ENCODE assay signal across 17 cellular contexts in genomic region chrX:155144926-155145325, GRCh38.
DNase-seq lines count a peak whose midpoint lies in the region; ATAC-seq, FAIRE-seq and TF ChIP-seq lines count a peak whose summit lies in the region.
"Had no signal": no experiment of that assay in that cellular context is flagged by ENCODE, and none has a peak within 500 bp of the region (broad histone marks: within the 10 kb centered on the region; RNA-seq: fewer than 3 reads in every experiment).

No MANE protein-coding gene starts in this region.

- WGBS in A549 (ENCODE audit: missing lambda C conversion rate) = 28% methylated on average over 4 of the region's 4 CpGs
- WGBS in K562 (ENCODE audit: insufficient coverage, low coverage, missing lambda C conversion rate) = 25% methylated on average over 4 of the region's 4 CpGs

- H3K27me3 ChIP-seq in KMS-11 (ENCODE audit: insufficient read depth, low read depth) = no peaks in the 10 kb centered on the region
- no peaks in the 10 kb centered on the region for H3K27me3 ChIP-seq in K562 (ENCODE audit: control insufficient read depth in 2 of 2, insufficient read depth in 2 of 2, low read length in 2 of 2)
- H3K27me3 ChIP-seq in foreskin keratinocyte = no peaks in the 10 kb centered on the region
- H3K27me3 ChIP-seq: BE2C had no signal

- H3K4me2 ChIP-seq in A549 (no peak overlapping the region), KMS-11 (peak overlapping the region; percentile 60; the same call in 1 of the 2 replicates), K562 (ENCODE audit: insufficient read depth, low read length) (no peak overlapping the region)

- no peak for TF ChIP-seq CTCF in A549 (IDR thresholded peaks at IDR 0.05)
- TF ChIP-seq CTCF in KMS-11 (conservative IDR thresholded peaks at IDR 0.05; ENCODE audit: low read depth, low read length) = no peak
- no peak for TF ChIP-seq CTCF in K562 (IDR thresholded peaks at IDR 0.05 in 2 of 3, conservative IDR thresholded peaks at IDR 0.05 in 1 of 3; ENCODE audit: insufficient read depth in 2 of 3, low read depth in 1 of 3, low read length in 3 of 3)
- no peak for TF ChIP-seq CTCF in foreskin keratinocyte (conservative IDR thresholded peaks at IDR 0.05)

- H3K36me3 ChIP-seq in KMS-11 (ENCODE audit: insufficient read depth) (no peaks in the 10 kb centered on the region), K562 (ENCODE audit: control insufficient read depth, insufficient read depth, low read length) (no peaks in the 10 kb centered on the region)
- H3K36me3 ChIP-seq: BE2C, HAP-1 had no signal

- H4K20me1 ChIP-seq in KMS-11 (ENCODE audit: insufficient read depth) (no peaks in the 10 kb centered on the region), K562 (replicated peaks; ENCODE audit: control insufficient read depth, insufficient read depth, low read length) (no peaks in the 10 kb centered on the region)

- H2AFZ ChIP-seq in KMS-11 (ENCODE audit: low read depth) (no peak overlapping the region), K562 (ENCODE audit: low read depth, low read length) (0 out of 2 replicates have a peak overlapping the region, but pooled peaks have one; percentile 20)
- H2AFZ ChIP-seq: GM23248 had no signal

- TF ChIP-seq EP300 in A549 (IDR thresholded peaks at IDR 0.05) (no peak), K562 (IDR thresholded peaks at IDR 0.05; ENCODE audit: low read length) (no peak)

- H3K27ac ChIP-seq in A549 (no peak overlapping the region), KMS-11 (no peak overlapping the region), K562 (ENCODE audit: extremely low read depth, low read depth, low read length) (no peak overlapping the region), foreskin keratinocyte (no peak overlapping the region)
- H3K27ac ChIP-seq: GM23248 had no signal

- CTCF ChIA-PET in A549 (lab: Yijun Ruan, JAX) = no interaction called here
- CTCF ChIA-PET in K562 (lab: Yijun Ruan, JAX; ENCODE audit: low intra/inter-chr PET ratio) = no interaction called here

- no peaks in the 10 kb centered on the region for H3K4me1 ChIP-seq in A549
- H3K4me1 ChIP-seq in KMS-11 (ENCODE audit: low read depth, poor library complexity, severe bottlenecking) = peaks cover 20% of the 10 kb centered on the region
- H3K4me1 ChIP-seq in K562 (replicated peaks in 1 of 2; ENCODE audit: control insufficient read depth in 2 of 2, insufficient read depth in 2 of 2, low read length in 2 of 2) = peaks cover 0 to 17% of the 10 kb centered on the region in 2 experiments; a peak in 4 of 5 replicates
- no peaks in the 10 kb centered on the region for H3K4me1 ChIP-seq in foreskin keratinocyte
- H3K4me1 ChIP-seq: BE2C, HAP-1 had no signal

- DNase-seq in A549 (ENCODE audit: low read depth in 1 of 2, low spot score in 1 of 2) (no peak), K562 (ENCODE audit: extremely low read depth in 1 of 4, low spot score in 3 of 4) (no peak), foreskin keratinocyte (peak; percentile 46 to 73), activated gamma-delta T cell (lab: John Stamatoyannopoulos, UW) (no peak), iPS-NIHi7 (ENCODE audit: extremely low spot score) (no peak)
- DNase-seq: 8988T; BE2C; C1 segment of cervical spinal cord; CD4-positive, CD25-positive, alpha-beta regulatory T cell; COR-L47; GM23248 had no signal

- intact Hi-C loops in K562 (cut with micrococcal nuclease) = no loop called here

- in situ Hi-C loops in K562 (cut with MboI) = loop anchor here (5.0 kb wide), 1 partner anchor 138 kb away; no protein-coding TSS in a partner anchor

- H3K79me2 ChIP-seq in KMS-11 (ENCODE audit: insufficient read depth, low read depth) = no peaks in the 10 kb centered on the region
- H3K79me2 ChIP-seq in K562 (ENCODE audit: control insufficient read depth, insufficient read depth, low read length) = no peaks in the 10 kb centered on the region

- TF ChIP-seq RAD21 in A549 (conservative IDR thresholded peaks at IDR 0.05 in 1 of 2, IDR thresholded peaks at IDR 0.05 in 1 of 2) (no peak), K562 (CRISPR knock-in tag; conservative IDR thresholded peaks at IDR 0.05 in 1 of 2, IDR thresholded peaks at IDR 0.05 in 1 of 2) (no peak)

- no peak for ATAC-seq in A549
- no peak for ATAC-seq in K562
- no peak for ATAC-seq in foreskin keratinocyte
- ATAC-seq in HG03442 (IDR thresholded peaks at IDR 0.05; ENCODE audit: unreplicated experiment) = no peak
- ATAC-seq: HepG2 had no signal

- POLR2A ChIA-PET in A549 (lab: Yijun Ruan, JAX) = no interaction called here
- POLR2A ChIA-PET in K562 (lab: Yijun Ruan, JAX) = interaction anchor here (0.6 kb wide), 1 partner anchor 18 kb away, joined by 3 read pairs; no protein-coding TSS in a partner anchor

- BruUV-seq in K562 (replicated peaks; lab: Mats Ljungman, UMichigan) = no TSS peak

- peak; percentile 84 for FAIRE-seq in A549 (lab: Jason Lieb, UNC)
- FAIRE-seq in K562 (lab: Jason Lieb, UNC) = no peak
- FAIRE-seq: G401.6, GM19239 had no signal

- H3K4me3 ChIP-seq in A549 = no peak overlapping the region
- H3K4me3 ChIP-seq in KMS-11 (IDR thresholded peaks at IDR 0.05; ENCODE audit: insufficient read depth, low read depth, low read length) = no peak overlapping the region
- no peak overlapping the region for H3K4me3 ChIP-seq in K562
- H3K4me3 ChIP-seq: GM23248, HAP-1 had no signal

- H3K9me1 ChIP-seq in K562 (ENCODE audit: control insufficient read depth, insufficient read depth, low read length) = no peaks in the 10 kb centered on the region

- TF ChIP-seq POLR2A in A549 (IDR thresholded peaks at IDR 0.05; ENCODE audit: low read length) (no peak), K562 (conservative IDR thresholded peaks at IDR 0.05) (no peak)

- H3K9ac ChIP-seq in KMS-11 (no peak overlapping the region), K562 (ENCODE audit: insufficient read depth in 1 of 2, low read depth in 2 of 2, low read length in 2 of 2) (no peak overlapping the region)
- H3K9ac ChIP-seq: GM23248 had no signal

- no peaks in the 10 kb centered on the region for H3K9me3 ChIP-seq in A549
- no peaks in the 10 kb centered on the region; the same call in 1 of the 2 replicates for H3K9me3 ChIP-seq in K562 (replicated peaks; ENCODE audit: control insufficient read depth, insufficient read depth, low read depth, low read length)
- H3K9me3 ChIP-seq: BE2C, HAP-1 had no signal

TF ChIP-seq in A549, 52 proteins besides CTCF, POLR2A, EP300 and RAD21 (continues in another document):
- TF ChIP-seq ELK1 (IDR thresholded peaks at IDR 0.05; ENCODE audit: low read depth, low read length) = no peak

TF ChIP-seq in K562, 482 proteins besides CTCF, POLR2A, EP300 and RAD21 (continues in another document):
- TF ChIP-seq ZNF668 (CRISPR knock-in tag; IDR thresholded peaks at IDR 0.05) (no peak), RNF2 (IDR thresholded peaks at IDR 0.05) (no peak), ASH1L (IDR thresholded peaks at IDR 0.05; ENCODE audit: borderline replicate concordance, low read depth, partially characterized antibody) (no peak), E4F1 (CRISPR knock-in tag; IDR thresholded peaks at IDR 0.05; ENCODE audit: borderline replicate concordance) (no peak), GATAD2A (IDR thresholded peaks at IDR 0.05) (no peak), FOXK2 (conservative IDR thresholded peaks at IDR 0.05 in 1 of 2, IDR thresholded peaks at IDR 0.05 in 1 of 2; ENCODE audit: low read depth in 2 of 2) (no peak), AFF1 (IDR thresholded peaks at IDR 0.05; ENCODE audit: low read depth in 1 of 2, partially characterized antibody in 2 of 2) (no peak), BRD4 (IDR thresholded peaks at IDR 0.05) (no peak), ZNF165 (CRISPR knock-in tag; IDR thresholded peaks at IDR 0.05; ENCODE audit: borderline replicate concordance) (no peak), SOX6 (IDR thresholded peaks at IDR 0.05) (no peak)

Comparison
In these comparisons a context has a peak if more than half of its experiments do, and no peak if none do; other contexts are left out.
1. DNase-seq: peak in foreskin keratinocyte (2 of 2); none in A549 (0 of 2), K562 (0 of 4), activated gamma-delta T cell (single experiment) and iPS-NIHi7 (single experiment).